ENCODE assay signal across 8 cellular contexts in genomic region chr20:33415948-33416347, GRCh38. TPM values are rescaled to one million over a fixed set of nuclear protein-coding genes. Genes with fewer than 3 reads are reported as not detected.
DNase-seq lines count a peak whose midpoint lies in the region; TF ChIP-seq lines count a peak whose summit lies in the region.

No MANE protein-coding gene starts in this region.

- peak; percentile 34 for DNase-seq in NCI-H2227 (lab: John Stamatoyannopoulos, UW; ENCODE audit: unreplicated experiment)
- no peak for DNase-seq in NCI-H2227 treated with DMSO at 0.1 percent for 48 hours (lab: John Stamatoyannopoulos, UW)
- DNase-seq in NCI-H82 (lab: John Stamatoyannopoulos, UW): peak; percentile 63
- no peak for DNase-seq in epithelial cell of proximal tubule (ENCODE audit: low read depth)
- peak; percentile 23 for DNase-seq in nephron progenitor cell
- no peak for DNase-seq in activated CD4-positive, alpha-beta T cell treated with anti-CD3 and anti-CD28 coated beads for 48 hours
- DNase-seq in GF-D8 (lab: John Stamatoyannopoulos, UW): no peak
- no peak for DNase-seq in T-helper 1 cell

- TF ChIP-seq CTCF in epithelial cell of proximal tubule (conservative IDR thresholded peaks at IDR 0.05; ENCODE audit: low read depth, low read length) (peak; percentile 54), nephron progenitor cell (IDR thresholded peaks at IDR 0.05) (peak; percentile 48)

- H3K27me3 Mint-ChIP-seq in nephron progenitor cell (ENCODE audit: low read depth, poor library complexity): peaks cover 2% of the 10 kb centered on the region

- no peak overlapping the region for H3K4me3 Mint-ChIP-seq in nephron progenitor cell

- no peak overlapping the region for H3K27ac Mint-ChIP-seq in nephron progenitor cell

- peaks cover 5% of the 10 kb centered on the region for H3K4me1 Mint-ChIP-seq in nephron progenitor cell

- no peak overlapping the region for H3K4me3 ChIP-seq in epithelial cell of proximal tubule (ENCODE audit: low read depth, low read length)

- H3K36me3 Mint-ChIP-seq in nephron progenitor cell (ENCODE audit: low read depth): no peaks in the 10 kb centered on the region

- H3K9me3 Mint-ChIP-seq in nephron progenitor cell: no peaks in the 10 kb centered on the region

RNA-seq across cellular contexts. Expression of gene CDK5RAP1, which starts 14.6 kb away (rescaled TPM):
- total RNA-seq in epithelial cell of proximal tubule: 28.8 and 42.1 TPM in 2 replicates

RNA-seq across cellular contexts. Expression of gene SNTA1, which starts 27.6 kb away (rescaled TPM):
- total RNA-seq in epithelial cell of proximal tubule: 6.9 and 12.4 TPM in 2 replicates

Comparison
In these comparisons a context has a peak if more than half of its experiments do, and no peak if none do; other contexts are left out.
1. DNase-seq: peak in NCI-H2227 (single experiment), NCI-H82 (single experiment) and nephron progenitor cell (single experiment); none in NCI-H2227 treated with DMSO at 0.1 percent for 48 hours (single experiment), epithelial cell of proximal tubule (single experiment), activated CD4-positive, alpha-beta T cell treated with anti-CD3 and anti-CD28 coated beads for 48 hours (single experiment), GF-D8 (single experiment) and T-helper 1 cell (0 of 5).